Comparison of ENCODE assay signal across 25 cellular contexts in the genomic region with DNA sequence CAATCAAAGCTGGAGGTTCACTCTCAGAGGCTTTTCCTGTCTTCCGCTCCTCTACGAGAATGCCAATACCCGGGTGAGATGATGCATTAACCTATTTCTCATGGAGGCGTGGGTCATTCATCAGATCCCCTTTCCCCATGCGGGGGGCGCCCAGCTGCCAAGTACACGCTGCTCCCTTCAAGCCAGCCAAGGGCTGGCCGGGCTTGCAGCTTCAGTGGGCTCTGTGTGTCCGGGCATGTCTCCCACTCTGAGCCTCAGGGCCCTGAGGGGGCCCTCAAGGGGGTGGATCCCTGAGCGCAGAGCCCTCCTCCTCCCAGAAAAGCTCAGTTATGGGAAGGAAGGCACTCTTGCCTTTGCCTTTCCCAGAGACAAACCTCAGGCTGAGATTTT.
"Had no signal": no experiment of that assay in that cellular context is flagged by ENCODE, and none has a peak within 500 bp of the region (broad histone marks: within the 10 kb centered on the region; RNA-seq: fewer than 3 reads in every experiment).

No MANE protein-coding gene starts in this region.

- H3K4me3 ChIP-seq: esophagus muscularis mucosa, gastrocnemius medialis, lung, right lobe of liver, tibial artery had no signal

- H3K27ac ChIP-seq: brain microvascular endothelial cell, esophagus muscularis mucosa, right lobe of liver, tibial artery, WERI-Rb-1 had no signal

- H3K27me3 ChIP-seq: brain microvascular endothelial cell, esophagus muscularis mucosa, gastrocnemius medialis, right lobe of liver, tibial artery had no signal

- H3K36me3 ChIP-seq: brain microvascular endothelial cell, esophagus muscularis mucosa, gastrocnemius medialis, right lobe of liver, tibial artery, WERI-Rb-1 had no signal

- ATAC-seq: activated CD8-positive, alpha-beta memory T cell treated with anti-CD3 and anti-CD28 coated beads, Interleukin-2, amount 10 ng/mL, durations not matched to agents 7 days and 5 days; activated CD8-positive, alpha-beta T cell treated with anti-CD3 and anti-CD28 coated beads for 36 hours; activated naive CD8-positive, alpha-beta T cell treated with anti-CD3 and anti-CD28 coated beads, Interleukin-2, amount 50 U/mL, for 24 hours; left colon; natural killer cell; right lobe of liver; T-cell had no signal

- DNase-seq: activated CD4-positive, alpha-beta T cell treated with anti-CD3 and anti-CD28 coated beads, Interleukin-2, amount 10 ng/mL, durations not matched to agents 7 days and 5 days; activated CD4-positive, CD25-positive, alpha-beta regulatory T cell treated with anti-CD3 and anti-CD28 coated beads, Interleukin-2, amount 50 U/mL, for 72 hours; activated CD8-positive, alpha-beta memory T cell treated with anti-CD3 and anti-CD28 coated beads, Interleukin-2, amount 10 ng/mL, durations not matched to agents 7 days and 5 days; activated CD8-positive, alpha-beta T cell treated with anti-CD3 and anti-CD28 coated beads for 36 hours; activated gamma-delta T cell; activated naive CD4-positive, alpha-beta T cell treated with anti-CD3 and anti-CD28 coated beads, Interleukin-2, amount 50 U/mL, for 16 hours; activated naive CD8-positive, alpha-beta T cell treated with anti-CD3 and anti-CD28 coated beads, Interleukin-2, amount 50 U/mL, for 24 hours; activated T-cell treated with anti-CD3 and anti-CD28 coated beads for 4 hours; aorta; brain microvascular endothelial cell; central memory CD4-positive, alpha-beta T cell; effector memory CD4-positive, alpha-beta T cell; left colon; midbrain; natural killer cell; right lobe of liver; small intestine; stimulated activated CD4-positive, alpha-beta T cell treated with anti-CD3 and anti-CD28 coated beads, Interleukin-4, amount 100 ng/mL, for 1 hour; stimulated activated naive CD4-positive, alpha-beta T cell treated with Interleukin-2 at 50 U/mL for 16 hours; T-cell; tibial artery; WERI-Rb-1 had no signal

- H3K9me3 ChIP-seq: gastrocnemius medialis, right lobe of liver had no signal

- H3K4me1 ChIP-seq: right lobe of liver, tibial artery had no signal
